In the genomic region with DNA sequence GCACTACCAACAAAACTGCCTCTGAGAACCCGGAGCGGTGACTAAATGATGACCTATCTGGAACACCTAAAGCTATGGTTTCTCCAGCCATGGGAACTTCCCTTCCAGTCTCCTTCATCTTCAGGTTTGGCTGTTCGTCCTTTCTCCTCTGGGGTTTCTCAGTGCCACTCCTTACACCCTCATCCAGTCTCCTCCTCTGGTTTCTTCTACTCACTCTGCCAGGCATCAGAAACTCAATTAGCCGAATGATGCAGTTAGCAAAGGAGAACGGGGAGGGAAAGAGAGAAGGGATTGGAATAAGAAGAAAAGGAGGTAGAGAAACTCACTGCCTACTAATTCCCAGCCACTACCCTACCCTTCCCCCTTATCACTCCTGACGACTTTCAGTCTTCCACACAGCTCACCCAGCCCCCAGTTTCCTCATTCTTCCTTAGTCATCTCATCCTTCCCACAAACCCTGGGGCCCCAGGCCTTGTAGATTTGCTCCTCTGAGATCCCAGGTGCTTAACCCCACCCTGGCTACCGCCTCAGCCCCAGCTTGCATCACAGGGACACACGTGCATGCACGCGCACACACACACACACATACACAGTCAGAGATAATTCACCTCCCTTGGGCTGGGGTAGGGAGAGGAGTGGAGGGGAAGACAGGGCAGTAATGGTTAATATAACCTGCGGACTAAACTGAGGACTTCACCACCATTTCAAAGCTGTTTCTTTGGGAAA, we compare ENCODE assay signal across 9 cellular contexts. TPM values are rescaled to one million over a fixed set of nuclear protein-coding genes. Genes with fewer than 3 reads are reported as not detected.
DNase-seq lines count a peak whose midpoint lies in the region; ATAC-seq and TF ChIP-seq lines count a peak whose summit lies in the region.
"Had no signal": no experiment of that assay in that cellular context is flagged by ENCODE, and none has a peak within 500 bp of the region (broad histone marks: within the 10 kb centered on the region; RNA-seq: fewer than 3 reads in every experiment).

No MANE protein-coding gene starts in this region.

- H3K4me1 ChIP-seq in HUES48 (ENCODE audit: control insufficient read depth, insufficient read depth, low read length) = peaks cover 89% of the 10 kb centered on the region
- peaks cover 64% of the 10 kb centered on the region for H3K4me1 ChIP-seq in lower lobe of right lung

- H3K27ac Mint-ChIP-seq in chondrocyte (ENCODE audit: unreplicated experiment) = peak overlapping the region; percentile 94
- H3K27ac Mint-ChIP-seq: stimulated activated naive B cell treated with anti-CD40 and anti-IgM and Interleukin-4, amounts not matched to agents 10 μg/mL and 1 μg/mL and 100 μg/mL, for 72 hours had no signal

- H3K9me3 Mint-ChIP-seq in chondrocyte (ENCODE audit: low read depth) = no peaks in the 10 kb centered on the region
- H3K9me3 Mint-ChIP-seq: stimulated activated naive B cell treated with anti-CD40 and anti-IgM and Interleukin-4, amounts not matched to agents 10 μg/mL and 1 μg/mL and 100 μg/mL, for 72 hours had no signal

- H3K27me3 Mint-ChIP-seq in chondrocyte (ENCODE audit: low read depth) = no peaks in the 10 kb centered on the region
- H3K27me3 Mint-ChIP-seq: stimulated activated naive B cell treated with anti-CD40 and anti-IgM and Interleukin-4, amounts not matched to agents 10 μg/mL and 1 μg/mL and 100 μg/mL, for 72 hours had no signal

- peak overlapping the region; percentile 41 for H3K4me3 Mint-ChIP-seq in chondrocyte (ENCODE audit: unreplicated experiment)
- H3K4me3 Mint-ChIP-seq: stimulated activated naive B cell treated with anti-CD40 and anti-IgM and Interleukin-4, amounts not matched to agents 10 μg/mL and 1 μg/mL and 100 μg/mL, for 72 hours had no signal

- H3K36me3 ChIP-seq in HUES48 (ENCODE audit: control insufficient read depth, insufficient read depth, low read length) = peaks cover 8% of the 10 kb centered on the region; the same call in 1 of the 2 replicates
- H3K36me3 ChIP-seq in lower lobe of right lung = no peaks in the 10 kb centered on the region

- H3K9ac ChIP-seq in HUES48 (ENCODE audit: low read depth, low read length) = no peak overlapping the region; the same call in 1 of the 2 replicates

- peaks cover 62% of the 10 kb centered on the region for H3K4me1 Mint-ChIP-seq in chondrocyte (ENCODE audit: low read depth)

- intact Hi-C loops in lower lobe of right lung (cut with DNase I) = no loop called here

- no peaks in the 10 kb centered on the region for H3K9me3 ChIP-seq in HUES48 (ENCODE audit: control insufficient read depth, insufficient read depth, low read length)
- no peaks in the 10 kb centered on the region for H3K9me3 ChIP-seq in lower lobe of right lung

- DNase-seq in AG08395 (ENCODE audit: low spot score) (peak; percentile 40), chondrocyte (ENCODE audit: low spot score) (no peak), lower lobe of right lung (peak; percentile 57), RKO (ENCODE audit: low spot score) (no peak), NCI-H2107 treated with DMSO at 0.1 percent for 48 hours (lab: John Stamatoyannopoulos, UW; ENCODE audit: unreplicated experiment) (no peak)
- DNase-seq: stimulated activated naive B cell treated with anti-CD40 and anti-IgM and Interleukin-4, amounts not matched to agents 10 μg/mL and 1 μg/mL and 100 μg/mL, for 72 hours had no signal

- H3K27me3 ChIP-seq in HUES48 (ENCODE audit: control insufficient read depth, insufficient read depth, low read length) = no peaks in the 10 kb centered on the region
- H3K27me3 ChIP-seq in lower lobe of right lung (ENCODE audit: low read depth) = no peaks in the 10 kb centered on the region

- peaks cover 2% of the 10 kb centered on the region for H3K36me3 Mint-ChIP-seq in chondrocyte (ENCODE audit: low read depth)
- H3K36me3 Mint-ChIP-seq: stimulated activated naive B cell treated with anti-CD40 and anti-IgM and Interleukin-4, amounts not matched to agents 10 μg/mL and 1 μg/mL and 100 μg/mL, for 72 hours had no signal

- TF ChIP-seq CTCF in chondrocyte (IDR thresholded peaks at IDR 0.05) = no peak
- no peak for TF ChIP-seq CTCF in lower lobe of right lung (IDR thresholded peaks at IDR 0.05)

- peak; percentile 78 to 80 for ATAC-seq in lower lobe of right lung
- ATAC-seq in HG03139 (IDR thresholded peaks at IDR 0.05; ENCODE audit: unreplicated experiment) = no peak
- no peak for ATAC-seq in HG03175 (IDR thresholded peaks at IDR 0.05; ENCODE audit: unreplicated experiment)

- peak overlapping the region; percentile 96 for H3K27ac ChIP-seq in HUES48 (ENCODE audit: low read depth, low read length)
- peak overlapping the region; percentile 69 for H3K27ac ChIP-seq in lower lobe of right lung

- H3K4me3 ChIP-seq in HUES48 (ENCODE audit: low read depth, low read length) = 0 out of 2 replicates have a peak overlapping the region, but pooled peaks have one; percentile 18
- no peak overlapping the region for H3K4me3 ChIP-seq in lower lobe of right lung

RNA-seq across cellular contexts. Expression of a gene that starts 13.0 kb away (rescaled TPM):
- 8.6 to 9.6 TPM (median 9.0 TPM) in 3 replicates for total RNA-seq in chondrocyte
- 22.9 TPM for total RNA-seq in lower lobe of right lung

RNA-seq across cellular contexts. Expression of a gene that starts 13.3 kb away (rescaled TPM):
- total RNA-seq in chondrocyte (69.3 to 79.4 TPM (median 74.7 TPM) in 3 replicates), lower lobe of right lung (64.2 TPM)

Comparison
In these comparisons a context has a peak if more than half of its experiments do, and no peak if none do; other contexts are left out.
1. DNase-seq: peak in AG08395 (single experiment) and lower lobe of right lung (single experiment); none in chondrocyte (single experiment), RKO (single experiment) and NCI-H2107 treated with DMSO at 0.1 percent for 48 hours (single experiment).
2. ATAC-seq: peak in lower lobe of right lung (2 of 2); none in HG03139 (single experiment) and HG03175 (single experiment).